ENCODE assay signal across 18 cellular contexts in genomic region chr3:64627471-64628321, GRCh38.
DNase-seq lines count a peak whose midpoint lies in the region; ATAC-seq and TF ChIP-seq lines count a peak whose summit lies in the region.
"Had no signal": no experiment of that assay in that cellular context is flagged by ENCODE, and none has a peak within 500 bp of the region (broad histone marks: within the 10 kb centered on the region; RNA-seq: fewer than 3 reads in every experiment).

No MANE protein-coding gene starts in this region.

- H2BK15ac ChIP-seq in IMR-90 (ENCODE audit: low read depth, low read length), result no peak overlapping the region

- POLR2A ChIA-PET in IMR-90 (lab: Charles Lee; ENCODE audit: unreplicated experiment), result no interaction called here

- no peak for TF ChIP-seq CTCF in IMR-90 (conservative IDR thresholded peaks at IDR 0.05; ENCODE audit: low read depth, low read length)
- no peak for TF ChIP-seq CTCF in endothelial cell (IDR thresholded peaks at IDR 0.05; ENCODE audit: unreplicated experiment)

- no peak overlapping the region for H3K9ac ChIP-seq in IMR-90 (ENCODE audit: low read depth, low read length)
- H3K9ac ChIP-seq: BLaER1 treated with 17β-estradiol and CSF1 and Interleukin-3, amounts not matched to agents 10 nM and 100 nM had no signal

- no peak overlapping the region for H2BK120ac ChIP-seq in IMR-90 (ENCODE audit: low read depth, low read length)

- H2BK20ac ChIP-seq in IMR-90 (ENCODE audit: low read depth, low read length), result no peak overlapping the region

- no peaks in the 10 kb centered on the region for H3K4me1 ChIP-seq in IMR-90 (ENCODE audit: control insufficient read depth, insufficient read depth, low read length)
- H3K4me1 ChIP-seq: BLaER1 treated with 17β-estradiol and CSF1 and Interleukin-3, amounts not matched to agents 10 nM and 100 nM had no signal

- peaks cover 7% of the 10 kb centered on the region; the same call in 1 of the 2 replicates for H3K36me3 ChIP-seq in IMR-90 (ENCODE audit: control insufficient read depth, insufficient read depth, low read length)

- TF ChIP-seq POLR2A in IMR-90 (IDR thresholded peaks at IDR 0.05; ENCODE audit: low read depth, low read length), result no peak

- H4K8ac ChIP-seq in IMR-90 (ENCODE audit: low read depth in 2 of 2, low read length in 2 of 2), result no peak overlapping the region

- peak; percentile 20 for DNase-seq in IMR-90
- no peak for DNase-seq in endothelial cell (ENCODE audit: low spot score)
- peak; percentile 84 for DNase-seq in left kidney (ENCODE audit: low read depth, low spot score)
- peak; percentile 9 for DNase-seq in retina
- DNase-seq in NCI-H2029 (lab: John Stamatoyannopoulos, UW), result no peak
- DNase-seq: activated CD8-positive, alpha-beta memory T cell treated with anti-CD3 and anti-CD28 coated beads, Interleukin-2, amount 10 ng/mL, durations not matched to agents 7 days and 5 days; activated effector memory CD4-positive, alpha-beta T cell treated with Interleukin-2 at 50 U/mL for 16 hours; anterior cingulate cortex; DMS153; head of caudate nucleus; NCI-H1048; NCI-H226; SHP77 treated with DMSO at 0.1 percent for 48 hours; stimulated activated naive CD8-positive, alpha-beta T cell treated with anti-CD3 and anti-CD28 coated beads, Interleukin-15, Interleukin-2, amounts not matched to agents 100 U/mL and 50 U/mL, for 24 hours had no signal

- no peaks in the 10 kb centered on the region for H3K27me3 ChIP-seq in IMR-90 (ENCODE audit: control insufficient read depth, insufficient read depth, low read length)
- H3K27me3 ChIP-seq: BLaER1 treated with 17β-estradiol and CSF1 and Interleukin-3, amounts not matched to agents 10 nM and 100 nM had no signal

- 0 out of 2 replicates have a peak, but pooled peaks cover 2% of the 10 kb centered on the region for H3K9me3 ChIP-seq in IMR-90 (ENCODE audit: control insufficient read depth, insufficient read depth, low read length)
- H3K9me3 ChIP-seq: BLaER1 treated with 17β-estradiol and CSF1 and Interleukin-3, amounts not matched to agents 10 nM and 100 nM had no signal

- no peak overlapping the region; the same call in 1 of the 2 replicates for H3K18ac ChIP-seq in IMR-90 (ENCODE audit: low read depth, low read length)

- no peaks in the 10 kb centered on the region for H3K9me1 ChIP-seq in IMR-90 (ENCODE audit: insufficient read depth, low read length)

- H2AK5ac ChIP-seq in IMR-90 (ENCODE audit: low read depth, low read length), result no peak overlapping the region

- H3K56ac ChIP-seq in IMR-90 (ENCODE audit: extremely low read depth, insufficient read depth, low read length), result no peak overlapping the region

- no peak overlapping the region for H3K23ac ChIP-seq in IMR-90 (ENCODE audit: low read depth, low read length)

- no peak overlapping the region for H3K14ac ChIP-seq in IMR-90 (replicated peaks; ENCODE audit: low read depth, low read length)

- TF ChIP-seq RAD21 in IMR-90 (IDR thresholded peaks at IDR 0.05; ENCODE audit: low read length), result no peak

- no peak overlapping the region for H4K5ac ChIP-seq in IMR-90 (ENCODE audit: low read depth, low read length)

- intact Hi-C loops in IMR-90 (cut with micrococcal nuclease), result no loop called here

- WGBS in IMR-90 (ENCODE audit: extremely low coverage in 2 of 2, insufficient read length in 1 of 2), 2 experiments, result 83% methylated on average over 1 of the region's 7 CpGs; no CpG with 5 or more reads in 1 of the 2 experiments

- peak; percentile 71 for ATAC-seq in IMR-90 (ENCODE audit: low read depth)
- ATAC-seq in activated CD4-positive, CD25-positive, alpha-beta regulatory T cell treated with anti-CD3 and anti-CD28 coated beads, Interleukin-2, amount 50 U/mL, for 24 hours, result no peak
- ATAC-seq in HG02840 (IDR thresholded peaks at IDR 0.05; ENCODE audit: low FRiP score, unreplicated experiment), result no peak
- ATAC-seq: activated CD8-positive, alpha-beta memory T cell treated with anti-CD3 and anti-CD28 coated beads, Interleukin-2, amount 10 ng/mL, durations not matched to agents 7 days and 5 days; stimulated activated naive CD8-positive, alpha-beta T cell treated with anti-CD3 and anti-CD28 coated beads, Interleukin-15, Interleukin-2, amounts not matched to agents 100 U/mL and 50 U/mL, for 24 hours had no signal

- no peak overlapping the region for H2BK5ac ChIP-seq in IMR-90 (ENCODE audit: low read depth, low read length, poor library complexity, severe bottlenecking)

- peaks cover 6% of the 10 kb centered on the region for H3K27me3 Mint-ChIP-seq in endothelial cell (ENCODE audit: unreplicated experiment)
- H3K27me3 Mint-ChIP-seq: activated CD8-positive, alpha-beta memory T cell treated with anti-CD3 and anti-CD28 coated beads, Interleukin-2, amount 10 ng/mL, durations not matched to agents 7 days and 5 days had no signal

- H3K27ac Mint-ChIP-seq in endothelial cell (ENCODE audit: unreplicated experiment), result no peak overlapping the region
- H3K27ac Mint-ChIP-seq: activated CD8-positive, alpha-beta memory T cell treated with anti-CD3 and anti-CD28 coated beads, Interleukin-2, amount 10 ng/mL, durations not matched to agents 7 days and 5 days; T-helper 2 cell treated with Interferon-gamma antibody and Interleukin-4, amounts not matched to agents 5 μg/mL and 100 μg/mL, for 36 hours had no signal

- dilution Hi-C loops in IMR-90 (cut with HindIII; ENCODE audit: low sequenced_read_pairs, unreplicated experiment), result no loop called here

- peaks cover 4% of the 10 kb centered on the region for H3K9me3 Mint-ChIP-seq in endothelial cell (ENCODE audit: unreplicated experiment)
- H3K9me3 Mint-ChIP-seq: T-helper 2 cell treated with Interferon-gamma antibody and Interleukin-4, amounts not matched to agents 5 μg/mL and 100 μg/mL, for 36 hours had no signal

- no peaks in the 10 kb centered on the region for H3K79me1 ChIP-seq in IMR-90 (ENCODE audit: low read depth in 1 of 2, low read length in 2 of 2)

- no peak overlapping the region for H3K4me3 ChIP-seq in IMR-90 (ENCODE audit: insufficient read depth, low read depth, low read length)
- H3K4me3 ChIP-seq: BLaER1 treated with 17β-estradiol and CSF1 and Interleukin-3, amounts not matched to agents 10 nM and 100 nM had no signal

- BruUV-seq in IMR-90 (replicated peaks; lab: Mats Ljungman, UMichigan), result no TSS peak

- H4K91ac ChIP-seq in IMR-90 (ENCODE audit: insufficient read depth, low read depth, low read length), result no peak overlapping the region

- no peaks in the 10 kb centered on the region for H4K20me1 ChIP-seq in IMR-90 (ENCODE audit: insufficient read depth, low read length)
- H4K20me1 ChIP-seq: BLaER1 treated with 17β-estradiol and CSF1 and Interleukin-3, amounts not matched to agents 10 nM and 100 nM had no signal

- no peak overlapping the region for H3K4me2 ChIP-seq in IMR-90 (ENCODE audit: low read depth, low read length)
- H3K4me2 ChIP-seq: BLaER1 treated with 17β-estradiol and CSF1 and Interleukin-3, amounts not matched to agents 10 nM and 100 nM had no signal

- no peak overlapping the region for H2AK9ac ChIP-seq in IMR-90 (replicated peaks; ENCODE audit: low read depth, low read length, poor library complexity)

- no peak overlapping the region for H2AFZ ChIP-seq in IMR-90 (replicated peaks; ENCODE audit: low read length, poor library complexity)

- peaks cover 45% of the 10 kb centered on the region for H3K4me1 Mint-ChIP-seq in endothelial cell (ENCODE audit: unreplicated experiment)
- H3K4me1 Mint-ChIP-seq: activated CD8-positive, alpha-beta memory T cell treated with anti-CD3 and anti-CD28 coated beads, Interleukin-2, amount 10 ng/mL, durations not matched to agents 7 days and 5 days had no signal

- in situ Hi-C loops in IMR-90 (cut with MboI; ENCODE audit: low sequenced_read_pairs), result no loop called here

- H3K4me3 Mint-ChIP-seq in endothelial cell (ENCODE audit: unreplicated experiment), result peak overlapping the region; percentile 38
- H3K4me3 Mint-ChIP-seq: activated CD8-positive, alpha-beta memory T cell treated with anti-CD3 and anti-CD28 coated beads, Interleukin-2, amount 10 ng/mL, durations not matched to agents 7 days and 5 days; T-helper 2 cell treated with Interferon-gamma antibody and Interleukin-4, amounts not matched to agents 5 μg/mL and 100 μg/mL, for 36 hours had no signal

- H3K4ac ChIP-seq in IMR-90 (ENCODE audit: low read depth, low read length), result no peak overlapping the region

- peaks cover 93% of the 10 kb centered on the region for H3K36me3 Mint-ChIP-seq in endothelial cell (ENCODE audit: low read depth, unreplicated experiment)
- H3K36me3 Mint-ChIP-seq: activated CD8-positive, alpha-beta memory T cell treated with anti-CD3 and anti-CD28 coated beads, Interleukin-2, amount 10 ng/mL, durations not matched to agents 7 days and 5 days had no signal

- H3K27ac ChIP-seq in IMR-90 (ENCODE audit: insufficient read depth, low read length), result no peak overlapping the region
- H3K27ac ChIP-seq: BLaER1 treated with 17β-estradiol and CSF1 and Interleukin-3, amounts not matched to agents 10 nM and 100 nM had no signal

- CTCF ChIA-PET in IMR-90 (lab: Yijun Ruan, JAX), result no interaction called here

TF ChIP-seq in IMR-90, 13 proteins besides CTCF, POLR2A, EP300 and RAD21 (continues in another document):
- no peak for TF ChIP-seq USF2 (IDR thresholded peaks at IDR 0.05; ENCODE audit: low read depth, low read length)
- TF ChIP-seq FOS (IDR thresholded peaks at IDR 0.05; ENCODE audit: low read depth, low read length), result no peak
- no peak for TF ChIP-seq BHLHE40 (IDR thresholded peaks at IDR 0.05; ENCODE audit: low read depth, low read length)
- TF ChIP-seq MXI1 (IDR thresholded peaks at IDR 0.05; ENCODE audit: borderline replicate concordance, low read depth, low read length), result no peak
- TF ChIP-seq CHD1 (IDR thresholded peaks at IDR 0.05; ENCODE audit: low read depth, low read length), result no peak
- no peak for TF ChIP-seq SMC3 (IDR thresholded peaks at IDR 0.05; ENCODE audit: low read depth, low read length)
- no peak for TF ChIP-seq ELK1 (IDR thresholded peaks at IDR 0.05; ENCODE audit: borderline replicate concordance, low read depth, low read length)
- no peak for TF ChIP-seq MAZ (IDR thresholded peaks at IDR 0.05; ENCODE audit: borderline replicate concordance, low read depth, low read length)

Comparison
In these comparisons a context has a peak if more than half of its experiments do, and no peak if none do; other contexts are left out.
1. DNase-seq: peak in IMR-90 (single experiment), left kidney (single experiment) and retina (single experiment); none in endothelial cell (single experiment) and NCI-H2029 (single experiment).